Comparison of ENCODE assay signal across 34 cellular contexts in genomic region chr9:12266758-12267157, GRCh38.
"Had no signal": no experiment of that assay in that cellular context is flagged by ENCODE, and none has a peak within 500 bp of the region (broad histone marks: within the 10 kb centered on the region; RNA-seq: fewer than 3 reads in every experiment).

No MANE protein-coding gene starts in this region.

- H3K9me3 ChIP-seq: MG63 had no signal

- H3K36me3 ChIP-seq: MG63 had no signal

- H3K27me3 ChIP-seq: MG63 had no signal

- H3K4me3 ChIP-seq: MG63 had no signal

- DNase-seq: Karpas-422, Kasumi-1, MG63, MM.1S, MV-4-11, NCI-H1048, NCI-H1092, NCI-H1092 treated with DMSO at 0.1 percent for 48 hours, NCI-H1105, NCI-H1105 treated with DMSO at 0.1 percent for 48 hours, NCI-H1417, NCI-H1417 treated with DMSO at 0.1 percent for 48 hours, NCI-H1436, NCI-H1436 treated with DMSO at 0.1 percent for 48 hours, NCI-H146, NCI-H1694, NCI-H1694 treated with DMSO at 0.1 percent for 48 hours, NCI-H187, NCI-H187 treated with DMSO at 0.1 percent for 48 hours, NCI-H1930, NCI-H2029, NCI-H2029 treated with DMSO at 0.1 percent for 48 hours, NCI-H2081, NCI-H2081 treated with DMSO at 0.1 percent for 48 hours, NCI-H2107, NCI-H2171, NCI-H2171 treated with DMSO at 0.1 percent for 48 hours, NCI-H2227 treated with DMSO at 0.1 percent for 48 hours, NCI-H226, NCI-H345, NCI-H446, NCI-H446 treated with DMSO at 0.1 percent for 48 hours, NCI-H510A, NCI-H510A treated with DMSO at 0.1 percent for 48 hours had no signal
